Comparison of ENCODE assay signal across 18 cellular contexts in genomic region chr17:74814453-74814852, GRCh38. TPM values are rescaled to one million over a fixed set of nuclear protein-coding genes. Genes with fewer than 3 reads are reported as not detected.
DNase-seq lines count a peak whose midpoint lies in the region; ATAC-seq and TF ChIP-seq lines count a peak whose summit lies in the region.
"Had no signal": no experiment of that assay in that cellular context is flagged by ENCODE, and none has a peak within 500 bp of the region (broad histone marks: within the 10 kb centered on the region; RNA-seq: fewer than 3 reads in every experiment).

No MANE protein-coding gene starts in this region.

- H3K27me3 ChIP-seq in transverse colon: no peaks in the 10 kb centered on the region
- H3K27me3 ChIP-seq: breast epithelium, heart right ventricle, neural progenitor cell, vagina had no signal

- no peak overlapping the region for H3K27ac ChIP-seq in transverse colon
- H3K27ac ChIP-seq: breast epithelium, heart right ventricle, neural progenitor cell, vagina had no signal

- H3K4me3 ChIP-seq in transverse colon: no peak overlapping the region
- H3K4me3 ChIP-seq: breast epithelium, heart right ventricle, neural progenitor cell, vagina had no signal

- ATAC-seq in activated CD8-positive, alpha-beta T cell treated with anti-CD3 and anti-CD28 coated beads for 36 hours: no peak
- ATAC-seq in activated CD8-positive, alpha-beta T cell treated with anti-CD3 and anti-CD28 coated beads, Interleukin-2, amount 10 ng/mL, durations not matched to agents 7 days and 5 days: no peak
- ATAC-seq in SK-N-SH treated with all-trans-retinoic acid at 6 μM for 48 hours: peak; percentile 17; the same call in 1 of the 3 replicates
- no peak for ATAC-seq in GM18870 (IDR thresholded peaks at IDR 0.05; ENCODE audit: unreplicated experiment)
- ATAC-seq: heart right ventricle, T-helper 17 cell had no signal

- no peaks in the 10 kb centered on the region for H3K27me3 Mint-ChIP-seq in activated CD8-positive, alpha-beta T cell treated with anti-CD3 and anti-CD28 coated beads for 36 hours
- H3K27me3 Mint-ChIP-seq in activated CD8-positive, alpha-beta T cell treated with anti-CD3 and anti-CD28 coated beads, Interleukin-2, amount 10 ng/mL, durations not matched to agents 7 days and 5 days (ENCODE audit: low read depth): no peaks in the 10 kb centered on the region
- H3K27me3 Mint-ChIP-seq in HFFc6 (ENCODE audit: insufficient read depth) (peaks cover 2% of the 10 kb centered on the region; the same call in 1 of the 2 replicates), osteocyte (ENCODE audit: unreplicated experiment) (no peaks in the 10 kb centered on the region)
- H3K27me3 Mint-ChIP-seq: activated naive CD8-positive, alpha-beta T cell; T-helper 17 cell had no signal

- no peaks in the 10 kb centered on the region for H3K4me1 Mint-ChIP-seq in activated CD8-positive, alpha-beta T cell treated with anti-CD3 and anti-CD28 coated beads for 36 hours (ENCODE audit: low read depth)
- peaks cover 14% of the 10 kb centered on the region for H3K4me1 Mint-ChIP-seq in activated CD8-positive, alpha-beta T cell treated with anti-CD3 and anti-CD28 coated beads, Interleukin-2, amount 10 ng/mL, durations not matched to agents 7 days and 5 days (ENCODE audit: low read depth)
- no peaks in the 10 kb centered on the region for H3K4me1 Mint-ChIP-seq in HFFc6 (ENCODE audit: low read depth)
- no peaks in the 10 kb centered on the region for H3K4me1 Mint-ChIP-seq in osteocyte (ENCODE audit: unreplicated experiment)

- TF ChIP-seq POLR2A in transverse colon (IDR thresholded peaks at IDR 0.05): no peak

- 83% methylated on average over 4 of the region's 5 CpGs; no CpG with 5 or more reads in 1 of the 2 donors for WGBS in transverse colon (ENCODE audit: low coverage in 1 of 2), 2 donors

- CTCF ChIA-PET in activated CD8-positive, alpha-beta T cell treated with anti-CD3 and anti-CD28 coated beads for 36 hours (lab: Charles Lee): interaction anchor here (1.2 kb wide), 1 partner anchor 23 kb away, joined by 4 read pairs; no protein-coding TSS in a partner anchor
- CTCF ChIA-PET in activated CD8-positive, alpha-beta T cell treated with anti-CD3 and anti-CD28 coated beads, Interleukin-2, amount 10 ng/mL, durations not matched to agents 7 days and 5 days (lab: Charles Lee): no interaction called here

- no peak for TF ChIP-seq EP300 in transverse colon (IDR thresholded peaks at IDR 0.05; ENCODE audit: low read depth)

- peak; percentile 12 for DNase-seq in activated CD8-positive, alpha-beta T cell treated with anti-CD3 and anti-CD28 coated beads for 36 hours
- no peak for DNase-seq in activated CD8-positive, alpha-beta T cell treated with anti-CD3 and anti-CD28 coated beads, Interleukin-2, amount 10 ng/mL, durations not matched to agents 7 days and 5 days
- DNase-seq in HFFc6 (no peak), osteocyte (ENCODE audit: extremely low spot score, unreplicated experiment) (no peak), SIG-M5 treated with dmso at 0.1 percent for 504 hours (lab: John Stamatoyannopoulos, UW; ENCODE audit: unreplicated experiment) (no peak), transverse colon (no peak)
- DNase-seq: activated CD4-positive, CD25-positive, alpha-beta regulatory T cell treated with anti-CD3 and anti-CD28 coated beads, Interleukin-2, amount 50 U/mL, for 72 hours; heart right ventricle; mesenchymal stem cell; NCI-H774; retina; T-helper 17 cell had no signal

- H3K4me3 Mint-ChIP-seq in activated CD8-positive, alpha-beta T cell treated with anti-CD3 and anti-CD28 coated beads for 36 hours: no peak overlapping the region
- no peak overlapping the region for H3K4me3 Mint-ChIP-seq in activated CD8-positive, alpha-beta T cell treated with anti-CD3 and anti-CD28 coated beads, Interleukin-2, amount 10 ng/mL, durations not matched to agents 7 days and 5 days
- H3K4me3 Mint-ChIP-seq in HFFc6 (no peak overlapping the region), osteocyte (ENCODE audit: unreplicated experiment) (no peak overlapping the region)
- H3K4me3 Mint-ChIP-seq: activated naive CD8-positive, alpha-beta T cell; neural progenitor cell; T-helper 17 cell had no signal

- intact Hi-C loops in activated CD8-positive, alpha-beta T cell treated with anti-CD3 and anti-CD28 coated beads for 36 hours (cut with micrococcal nuclease): no loop called here
- intact Hi-C loops in transverse colon (cut with DNase I; ENCODE audit: low total_unique reads): no loop called here

- in situ Hi-C loops in transverse colon (cut with MboI; ENCODE audit: low pct_ligation_motif_present in 1 of 4, low pct_unique_long_range_greater_than_20kb in 1 of 4, low sequenced_read_pairs in 3 of 4): no loop called here

- no peaks in the 10 kb centered on the region for H3K9me3 ChIP-seq in transverse colon
- H3K9me3 ChIP-seq: breast epithelium, heart right ventricle, vagina had no signal

- POLR2A ChIA-PET in activated CD8-positive, alpha-beta T cell treated with anti-CD3 and anti-CD28 coated beads for 36 hours (lab: Charles Lee): no interaction called here
- POLR2A ChIA-PET in activated CD8-positive, alpha-beta T cell treated with anti-CD3 and anti-CD28 coated beads, Interleukin-2, amount 10 ng/mL, durations not matched to agents 7 days and 5 days (lab: Charles Lee): interaction anchor here (0.6 kb wide), 1 partner anchor 59 kb away, joined by 3 read pairs; no protein-coding TSS in a partner anchor

- no peak for TF ChIP-seq CTCF in activated CD8-positive, alpha-beta T cell treated with anti-CD3 and anti-CD28 coated beads for 36 hours (IDR thresholded peaks at IDR 0.05)
- TF ChIP-seq CTCF in HFFc6 (IDR thresholded peaks at IDR 0.05) (peak; percentile 29; the same call in 1 of the 2 replicates), osteocyte (IDR thresholded peaks at IDR 0.05) (peak; percentile 18), transverse colon (IDR thresholded peaks at IDR 0.05) (no peak)

- no peaks in the 10 kb centered on the region for H3K9me3 Mint-ChIP-seq in activated CD8-positive, alpha-beta T cell treated with anti-CD3 and anti-CD28 coated beads for 36 hours
- H3K9me3 Mint-ChIP-seq in activated CD8-positive, alpha-beta T cell treated with anti-CD3 and anti-CD28 coated beads, Interleukin-2, amount 10 ng/mL, durations not matched to agents 7 days and 5 days (ENCODE audit: insufficient read depth): no peaks in the 10 kb centered on the region
- H3K9me3 Mint-ChIP-seq in HFFc6: no peaks in the 10 kb centered on the region
- no peaks in the 10 kb centered on the region for H3K9me3 Mint-ChIP-seq in osteocyte (ENCODE audit: unreplicated experiment)
- H3K9me3 Mint-ChIP-seq: neural progenitor cell had no signal

- H3K36me3 Mint-ChIP-seq in activated CD8-positive, alpha-beta T cell treated with anti-CD3 and anti-CD28 coated beads for 36 hours (ENCODE audit: low read depth): peaks cover 14% of the 10 kb centered on the region
- H3K36me3 Mint-ChIP-seq in activated CD8-positive, alpha-beta T cell treated with anti-CD3 and anti-CD28 coated beads, Interleukin-2, amount 10 ng/mL, durations not matched to agents 7 days and 5 days (ENCODE audit: low read depth): peaks cover 18% of the 10 kb centered on the region
- H3K36me3 Mint-ChIP-seq in HFFc6 (ENCODE audit: low read depth): no peaks in the 10 kb centered on the region
- peaks cover 5% of the 10 kb centered on the region for H3K36me3 Mint-ChIP-seq in osteocyte (ENCODE audit: unreplicated experiment)

- H3K27ac Mint-ChIP-seq in activated CD8-positive, alpha-beta T cell treated with anti-CD3 and anti-CD28 coated beads for 36 hours: no peak overlapping the region
- no peak overlapping the region for H3K27ac Mint-ChIP-seq in activated CD8-positive, alpha-beta T cell treated with anti-CD3 and anti-CD28 coated beads, Interleukin-2, amount 10 ng/mL, durations not matched to agents 7 days and 5 days
- H3K27ac Mint-ChIP-seq in HFFc6 (no peak overlapping the region), osteocyte (ENCODE audit: unreplicated experiment) (no peak overlapping the region)
- H3K27ac Mint-ChIP-seq: activated naive CD8-positive, alpha-beta T cell; neural progenitor cell had no signal

- no peaks in the 10 kb centered on the region for H3K4me1 ChIP-seq in transverse colon
- H3K4me1 ChIP-seq: breast epithelium, vagina had no signal

- no peaks in the 10 kb centered on the region for H3K36me3 ChIP-seq in transverse colon
- H3K36me3 ChIP-seq: breast epithelium, neural progenitor cell, vagina had no signal

TF ChIP-seq in SK-N-SH treated with all-trans-retinoic acid at 6 μM for 48 hours, 23 proteins besides CTCF, POLR2A, EP300 and RAD21 (continues in another document):
- TF ChIP-seq TOX (CRISPR knock-in tag; IDR thresholded peaks at IDR 0.05; ENCODE audit: borderline replicate concordance): no peak
- TF ChIP-seq ZNF70 (CRISPR knock-in tag; IDR thresholded peaks at IDR 0.05): no peak

RNA-seq across cellular contexts. Expression of gene NAT9, which starts 38.3 kb away (rescaled TPM):
- 10 to 100 TPM; 35.5 to 42.4 TPM for total RNA-seq in activated CD8-positive, alpha-beta T cell treated with anti-CD3 and anti-CD28 coated beads for 36 hours
- 10 to 100 TPM; 28.3 to 30.7 TPM for total RNA-seq in activated CD8-positive, alpha-beta T cell treated with anti-CD3 and anti-CD28 coated beads, Interleukin-2, amount 10 ng/mL, durations not matched to agents 7 days and 5 days
- total RNA-seq in HFFc6 (2021; fragmentation: NEBNext Ultra II Directional; extraction: Animal tissue kit (Norgen Biotek cat#: 25700)): 10 to 100 TPM; 40.9 to 50.7 (median 46.6) TPM
- total RNA-seq in osteocyte (48.6 and 52.5 TPM in 2 replicates), transverse colon (10 to 100 TPM; 18.3 to 34.4 (median 27.6) TPM)

RNA-seq across cellular contexts. Expression of gene GRIN2C, which starts 45.2 kb away (rescaled TPM):
- total RNA-seq in activated CD8-positive, alpha-beta T cell treated with anti-CD3 and anti-CD28 coated beads for 36 hours: not detected
- total RNA-seq in activated CD8-positive, alpha-beta T cell treated with anti-CD3 and anti-CD28 coated beads, Interleukin-2, amount 10 ng/mL, durations not matched to agents 7 days and 5 days: under 1 TPM; 0.18 to 0.21 TPM
- total RNA-seq in HFFc6 (2021; fragmentation: NEBNext Ultra II Directional; extraction: Animal tissue kit (Norgen Biotek cat#: 25700)): under 1 TPM in 2 of 6 experiments, not detected in 4; 0.05 to 0.07 TPM
- total RNA-seq in osteocyte: 0.10 and 0.13 TPM in 2 replicates
- under 1 TPM in 2 of 4 donors, not detected in 2; 0.27 to 0.40 TPM for total RNA-seq in transverse colon
- total RNA-seq: T-helper 17 cell, vagina had no signal

RNA-seq across cellular contexts. Expression of gene FDXR, which starts 58.3 kb away (rescaled TPM):
- total RNA-seq in activated CD8-positive, alpha-beta T cell treated with anti-CD3 and anti-CD28 coated beads for 36 hours: 10 to 100 TPM; 20.0 to 24.3 TPM
- 10 to 100 TPM; 29.5 to 35.5 TPM for total RNA-seq in activated CD8-positive, alpha-beta T cell treated with anti-CD3 and anti-CD28 coated beads, Interleukin-2, amount 10 ng/mL, durations not matched to agents 7 days and 5 days
- 10 to 100 TPM; 25.5 to 35.5 (median 33.9) TPM for total RNA-seq in HFFc6 (2021; fragmentation: NEBNext Ultra II Directional; extraction: Animal tissue kit (Norgen Biotek cat#: 25700))
- total RNA-seq in osteocyte (9.1 and 11.2 TPM in 2 replicates), transverse colon (10 to 100 TPM in 2 of 4 donors, 1 to 10 TPM in 2; 5.8 to 16.2 (median 10.4) TPM)

Comparison
In these comparisons a context has a peak if more than half of its experiments do, and no peak if none do; other contexts are left out.
1. CTCF ChIP-seq: peak in HFFc6 (single experiment) and osteocyte (single experiment); none in activated CD8-positive, alpha-beta T cell treated with anti-CD3 and anti-CD28 coated beads for 36 hours (single experiment) and transverse colon (0 of 5).